Comparison of ENCODE assay signal across 1 cellular context in genomic region chr18:30361864-30362540, GRCh38.
TF ChIP-seq lines count a peak whose summit lies in the region.

No MANE protein-coding gene starts in this region.

TF ChIP-seq in WTC11, 78 proteins besides CTCF, POLR2A, EP300 and RAD21 (continued from another document):
- TF ChIP-seq FOXP4 (CRISPR knock-in tag; IDR thresholded peaks at IDR 0.05) (no peak), ZNF671 (CRISPR knock-in tag; IDR thresholded peaks at IDR 0.05) (no peak), ZBTB21 (CRISPR knock-in tag; IDR thresholded peaks at IDR 0.05; ENCODE audit: borderline replicate concordance) (no peak), STAT6 (CRISPR knock-in tag; conservative IDR thresholded peaks at IDR 0.05; ENCODE audit: low read depth) (no peak), NFYB (CRISPR knock-in tag; conservative IDR thresholded peaks at IDR 0.05; ENCODE audit: low read depth) (no peak), MYBL2 (CRISPR knock-in tag; IDR thresholded peaks at IDR 0.05) (no peak), NR3C1 (CRISPR knock-in tag; conservative IDR thresholded peaks at IDR 0.05; ENCODE audit: low read depth) (no peak), ELF4 (CRISPR knock-in tag; IDR thresholded peaks at IDR 0.05; ENCODE audit: low read depth) (no peak), SMAD3 (CRISPR knock-in tag; IDR thresholded peaks at IDR 0.05; ENCODE audit: borderline replicate concordance) (no peak), ZNF317 (CRISPR knock-in tag; IDR thresholded peaks at IDR 0.05; ENCODE audit: borderline replicate concordance, low read depth) (no peak)
- TF ChIP-seq, protein P1, sequence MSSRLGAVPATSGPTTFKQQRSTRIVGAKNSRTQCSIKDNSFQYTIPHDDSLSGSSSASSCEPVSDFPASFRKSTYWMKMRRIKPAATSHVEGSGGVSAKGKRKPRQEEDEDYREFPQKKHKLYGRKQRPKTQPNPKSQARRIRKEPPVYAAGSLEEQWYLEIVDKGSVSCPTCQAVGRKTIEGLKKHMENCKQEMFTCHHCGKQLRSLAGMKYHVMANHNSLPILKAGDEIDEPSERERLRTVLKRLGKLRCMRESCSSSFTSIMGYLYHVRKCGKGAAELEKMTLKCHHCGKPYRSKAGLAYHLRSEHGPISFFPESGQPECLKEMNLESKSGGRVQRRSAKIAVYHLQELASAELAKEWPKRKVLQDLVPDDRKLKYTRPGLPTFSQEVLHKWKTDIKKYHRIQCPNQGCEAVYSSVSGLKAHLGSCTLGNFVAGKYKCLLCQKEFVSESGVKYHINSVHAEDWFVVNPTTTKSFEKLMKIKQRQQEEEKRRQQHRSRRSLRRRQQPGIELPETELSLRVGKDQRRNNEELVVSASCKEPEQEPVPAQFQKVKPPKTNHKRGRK (CRISPR knock-in tag; IDR thresholded peaks at IDR 0.05; ENCODE audit: borderline replicate concordance) = no peak
